13 cellular contexts compared by ENCODE assay signal in the genomic region with DNA sequence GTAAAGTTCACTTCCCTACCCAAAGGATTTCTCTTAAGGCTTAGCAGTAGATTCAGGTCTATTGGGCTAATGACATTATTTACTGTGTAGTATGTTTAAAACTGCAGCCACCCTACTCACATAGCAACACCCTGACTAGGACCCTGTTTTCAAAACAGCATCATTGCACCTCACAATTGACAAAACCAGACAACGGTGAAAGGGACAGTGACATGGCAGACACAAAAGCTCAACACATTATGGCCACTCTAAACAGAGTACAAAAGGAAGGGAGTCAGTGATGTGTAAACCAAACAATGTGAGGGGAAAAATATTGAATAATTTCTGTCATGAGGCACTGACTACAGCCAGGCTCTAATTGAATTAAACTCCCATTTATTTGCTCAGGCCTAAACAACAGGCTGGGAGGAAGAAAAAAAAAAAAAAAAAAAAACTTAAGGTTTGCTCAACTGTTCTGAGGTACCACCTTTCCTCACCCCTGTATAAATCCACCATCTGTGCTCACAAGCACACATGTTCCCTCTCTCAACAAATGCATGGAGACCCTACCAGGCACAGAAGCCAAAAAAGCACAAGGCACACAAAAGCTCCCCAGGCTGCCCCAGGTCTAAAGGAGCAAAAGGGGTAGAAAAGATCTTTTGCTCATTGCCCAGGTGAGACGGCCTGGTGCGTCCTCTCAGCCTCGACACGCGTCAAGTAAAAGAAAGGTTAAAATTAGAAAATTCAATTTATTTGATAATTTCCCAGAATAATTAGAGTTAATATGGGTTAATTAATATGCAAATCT.
A peak's percentile ranks its signal among the peaks of the same experiment; 100 is the strongest.
DNase-seq lines count a peak whose midpoint lies in the region; ATAC-seq and TF ChIP-seq lines count a peak whose summit lies in the region.
"Had no signal": no experiment of that assay in that cellular context is flagged by ENCODE, and none has a peak within 500 bp of the region (broad histone marks: within the 10 kb centered on the region; RNA-seq: fewer than 3 reads in every experiment).

No MANE protein-coding gene starts in this region.

- H3K27me3 ChIP-seq in BE2C, result no peaks in the 10 kb centered on the region
- no peaks in the 10 kb centered on the region for H3K27me3 ChIP-seq in OCI-LY1 (ENCODE audit: insufficient read depth, low read length)
- no peaks in the 10 kb centered on the region for H3K27me3 ChIP-seq in MG63

- H3K9me3 ChIP-seq in BE2C, result no peaks in the 10 kb centered on the region
- no peaks in the 10 kb centered on the region for H3K9me3 ChIP-seq in OCI-LY1 (ENCODE audit: low read length)
- no peaks in the 10 kb centered on the region; the same call in 1 of the 2 replicates for H3K9me3 ChIP-seq in MG63

- no peaks in the 10 kb centered on the region for H3K9me3 Mint-ChIP-seq in naive B cell

- peak; percentile 5 for DNase-seq in BE2C
- DNase-seq in NCI-H146 treated with DMSO at 0.1 percent for 48 hours (lab: John Stamatoyannopoulos, UW; ENCODE audit: unreplicated experiment), result peak; percentile 55
- no peak for DNase-seq in naive B cell
- DNase-seq in putamen (ENCODE audit: low spot score), result no peak
- DNase-seq in MG63, result no peak
- no peak for DNase-seq in ecto neural progenitor cell (ENCODE audit: low spot score)
- DNase-seq: activated T-cell treated with anti-CD3 and anti-CD28 coated beads, Interleukin-2, amount 50 U/mL, for 1 hour; amygdala; left colon; NCI-H510A had no signal

- H3F3A ChIP-seq in OCI-LY1 (ENCODE audit: insufficient read depth, low read length), result no peaks in the 10 kb centered on the region

- H3K9ac ChIP-seq in OCI-LY1 (ENCODE audit: low read length), result peak overlapping the region; percentile 58

- no peaks in the 10 kb centered on the region for H3K9me2 ChIP-seq in OCI-LY1 (ENCODE audit: low read depth, low read length)

- peaks cover 0 to 10% of the 10 kb centered on the region in 2 donors for H3K36me3 Mint-ChIP-seq in naive B cell

- H4K20me1 ChIP-seq in OCI-LY1 (ENCODE audit: insufficient read depth, low read length), result no peaks in the 10 kb centered on the region

- H3K4me1 ChIP-seq in BE2C (peaks cover 7% of the 10 kb centered on the region), OCI-LY1 (ENCODE audit: insufficient read depth, low read length, severe bottlenecking) (peaks cover 76% of the 10 kb centered on the region)

- H3K4me2 ChIP-seq in OCI-LY1 (ENCODE audit: low read length), result peak overlapping the region; percentile 44

- H3K4me1 Mint-ChIP-seq in naive B cell, result peaks cover 47 to 75% (median 66%) of the 10 kb centered on the region in 3 donors

- H3K79me2 ChIP-seq in OCI-LY1 (ENCODE audit: insufficient read depth, low read length), result peaks cover 18% of the 10 kb centered on the region

- H3K36me3 ChIP-seq in BE2C, result no peaks in the 10 kb centered on the region
- H3K36me3 ChIP-seq in OCI-LY1 (ENCODE audit: insufficient read depth, low read length), result peaks cover 5% of the 10 kb centered on the region
- H3K36me3 ChIP-seq in MG63, result peaks cover 22% of the 10 kb centered on the region

- peak overlapping the region in 5 of 6 donors; percentile 3 to 72 (median 28) for H3K27ac Mint-ChIP-seq in naive B cell

- peak overlapping the region in 3 of 8 donors; percentile 6 to 57 (median 35) for H3K4me3 Mint-ChIP-seq in naive B cell

- ATAC-seq in naive B cell (ENCODE audit: low read depth in 2 of 2) (no peak), HG02938 (IDR thresholded peaks at IDR 0.05; ENCODE audit: unreplicated experiment) (no peak)
- ATAC-seq: K562, left colon had no signal

- H3K4me3 ChIP-seq in BE2C (ENCODE audit: low read depth, low read length) (peak overlapping the region; percentile 3; the same call in 1 of the 2 replicates), OCI-LY1 (ENCODE audit: low read depth, low read length, poor library complexity, severe bottlenecking) (no peak overlapping the region), MG63 (no peak overlapping the region)
- H3K4me3 ChIP-seq: K562 had no signal

- H2AFZ ChIP-seq in OCI-LY1 (ENCODE audit: low read length), result no peak overlapping the region

- TF ChIP-seq CTCF in BE2C (IDR thresholded peaks at IDR 0.05; ENCODE audit: low read depth, low read length) (no peak), OCI-LY1 (IDR thresholded peaks at IDR 0.05; ENCODE audit: low read length) (no peak)

- H3K27me3 Mint-ChIP-seq in naive B cell, result no peaks in the 10 kb centered on the region

- peak overlapping the region; percentile 83 for H3K27ac ChIP-seq in OCI-LY1 (ENCODE audit: low read depth, low read length, poor library complexity, severe bottlenecking)

Comparison
In these comparisons a context has a peak if more than half of its experiments do, and no peak if none do; other contexts are left out.
1. DNase-seq: peak in BE2C (single experiment) and NCI-H146 treated with DMSO at 0.1 percent for 48 hours (single experiment); none in naive B cell (single experiment), putamen (single experiment), MG63 (single experiment) and ecto neural progenitor cell (single experiment).